ENCODE assay signal across 8 cellular contexts in the genomic region with DNA sequence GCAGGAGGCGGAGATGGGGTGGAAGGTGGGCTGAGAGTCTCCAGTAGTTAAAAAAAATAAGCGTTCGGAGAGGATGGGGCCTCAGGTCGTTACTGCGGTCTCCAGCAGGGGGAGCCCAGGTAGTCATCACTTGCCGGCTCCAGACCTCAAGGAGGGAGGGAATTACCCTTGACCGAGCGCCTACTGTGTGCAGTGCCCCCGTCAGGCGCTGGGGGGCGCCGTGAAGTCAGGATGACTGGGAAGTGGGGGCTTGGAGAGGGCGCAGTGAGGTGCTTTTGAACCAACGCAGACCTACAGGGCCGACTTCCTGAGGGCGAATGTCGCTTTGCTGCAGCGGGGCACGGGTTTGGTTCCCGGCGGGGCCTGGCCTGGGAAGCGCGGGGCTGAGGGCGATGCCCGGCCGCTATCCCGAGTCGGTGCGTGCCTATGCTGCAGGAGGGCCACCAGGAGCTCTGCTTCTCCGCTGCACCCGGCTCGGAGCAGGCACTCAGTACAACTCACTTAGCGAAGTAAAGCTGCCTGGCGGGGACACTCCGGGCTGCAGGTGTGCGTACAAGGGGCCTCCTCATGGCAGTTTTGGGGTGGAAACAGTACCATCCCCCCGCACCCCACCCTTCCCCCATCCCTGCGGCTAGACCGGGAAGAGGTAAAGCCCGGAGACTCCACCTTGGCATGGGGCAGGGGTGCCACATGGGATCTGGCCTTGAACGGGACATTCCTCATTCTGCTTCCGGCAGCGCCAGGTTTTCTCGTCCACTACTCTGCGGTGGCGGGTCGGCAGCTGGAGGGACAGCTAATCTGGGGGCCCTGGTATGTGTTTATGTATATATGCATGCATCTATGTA.
A peak's percentile ranks its signal among the peaks of the same experiment; 100 is the strongest.
DNase-seq lines count a peak whose midpoint lies in the region; ATAC-seq, FAIRE-seq and TF ChIP-seq lines count a peak whose summit lies in the region.

No MANE protein-coding gene starts in this region.

- H3K27ac ChIP-seq in SK-N-SH (ENCODE audit: low read depth in 2 of 2, low read length in 1 of 2) (no peak overlapping the region), small intestine (ENCODE audit: low read depth in 1 of 2, low read length in 1 of 2) (no peak overlapping the region)

- peak; percentile 57 for TF ChIP-seq RAD21 in SK-N-SH (IDR thresholded peaks at IDR 0.05; ENCODE audit: low read length)

- no peak overlapping the region for H3K9ac ChIP-seq in SK-N-SH

- POLR2A ChIA-PET in SK-N-SH (lab: Yijun Ruan, JAX), result no interaction called here

- ATAC-seq in GM21825 (IDR thresholded peaks at IDR 0.05; ENCODE audit: unreplicated experiment) (peak; percentile 85), left ventricle myocardium superior (peak; percentile 49)

- H3K27me3 ChIP-seq in SK-N-SH (ENCODE audit: insufficient read depth) (no peaks in the 10 kb centered on the region), small intestine (ENCODE audit: control insufficient read depth in 2 of 2, insufficient read depth in 2 of 2, low read length in 2 of 2) (peaks cover 0 to 73% of the 10 kb centered on the region in 2 donors)

- no peak for TF ChIP-seq EP300 in SK-N-SH (IDR thresholded peaks at IDR 0.05; ENCODE audit: borderline replicate concordance in 1 of 2, low read depth in 1 of 2, low read length in 1 of 2)

- CTCF ChIA-PET in SK-N-SH (lab: Yijun Ruan, JAX), result interaction anchor here (0.6 to 18.5 kb wide), 33 partner anchors 9 to 108 kb away, joined by 3 to 618 read pairs (median 4); no protein-coding TSS in a partner anchor

- H2AFZ ChIP-seq in SK-N-SH (ENCODE audit: low read depth), result no peak overlapping the region

- intact Hi-C loops in left ventricle myocardium superior (cut with micrococcal nuclease), result no loop called here

- peaks cover 32% of the 10 kb centered on the region; the same call in 1 of the 2 replicates for H4K20me1 ChIP-seq in SK-N-SH (ENCODE audit: insufficient read depth)

- H3K9me3 ChIP-seq in SK-N-SH (no peaks in the 10 kb centered on the region), small intestine (ENCODE audit: control insufficient read depth, low read depth) (no peaks in the 10 kb centered on the region)

- H3F3A ChIP-seq in SK-N-SH (replicated peaks; ENCODE audit: insufficient read depth), result peaks cover 3% of the 10 kb centered on the region

- no peaks in the 10 kb centered on the region for H3K36me3 ChIP-seq in SK-N-SH (replicated peaks in 1 of 2; ENCODE audit: control insufficient read depth in 1 of 2, insufficient read depth in 2 of 2, low read length in 1 of 2)
- H3K36me3 ChIP-seq in small intestine (ENCODE audit: control insufficient read depth in 2 of 2, insufficient read depth in 2 of 2, low read length in 2 of 2), result no peaks in the 10 kb centered on the region

- no peak for FAIRE-seq in small intestine (lab: Jason Lieb, UNC)

- peak; percentile 83 for DNase-seq in GM03348 (ENCODE audit: low spot score)
- DNase-seq in Kasumi-1 (lab: John Stamatoyannopoulos, UW), result peak; percentile 82 to 86
- DNase-seq in SK-N-SH, result peak; percentile 96
- peak; percentile 74 for DNase-seq in activated naive CD4-positive, alpha-beta T cell treated with Interleukin-2 at 50 U/mL for 16 hours
- DNase-seq in left ventricle myocardium superior, result peak; percentile 57
- DNase-seq in small intestine, result peak; percentile 61
- DNase-seq in NCI-H187 treated with DMSO at 0.1 percent for 48 hours (lab: John Stamatoyannopoulos, UW), result no peak

- TF ChIP-seq CTCF in SK-N-SH (IDR thresholded peaks at IDR 0.05), result peak; percentile 90

- no peak overlapping the region for H3K4me2 ChIP-seq in SK-N-SH

- H3K9me2 ChIP-seq in SK-N-SH, result no peaks in the 10 kb centered on the region

- H3K79me2 ChIP-seq in SK-N-SH (ENCODE audit: insufficient read depth), result no peaks in the 10 kb centered on the region

- no peaks in the 10 kb centered on the region; a peak in 1 of 4 replicates for H3K4me1 ChIP-seq in SK-N-SH (ENCODE audit: control insufficient read depth in 1 of 2, insufficient read depth in 2 of 2, low read depth in 1 of 2, low read length in 1 of 2)
- H3K4me1 ChIP-seq in small intestine (ENCODE audit: control insufficient read depth in 2 of 2, insufficient read depth in 1 of 2, low read depth in 1 of 2, low read length in 1 of 2), result no peaks in the 10 kb centered on the region

- 48% methylated on average over 25 of the region's 47 CpGs for WGBS in SK-N-SH (ENCODE audit: low lambda C conversion rate)
- 6 to 11% (median 9%) methylated on average over 46 to 47 of the region's 47 CpGs for WGBS in small intestine, 3 donors

- H3K4me3 ChIP-seq in SK-N-SH (ENCODE audit: low read depth in 2 of 2, low read length in 1 of 2), result peak overlapping the region in 1 of 2 experiments; percentile 60; a peak in 1 of 4 replicates
- no peak overlapping the region for H3K4me3 ChIP-seq in small intestine (ENCODE audit: low read depth in 1 of 2, low read length in 2 of 2)

TF ChIP-seq in SK-N-SH, 30 proteins besides CTCF, POLR2A, EP300 and RAD21:
- TF ChIP-seq EZH2phosphoT487 (IDR thresholded peaks at IDR 0.05; ENCODE audit: borderline replicate concordance, low read depth) (no peak), RCOR1 (IDR thresholded peaks at IDR 0.05; ENCODE audit: low read length) (0 out of 2 replicates have a peak, but pooled peaks have one; percentile 16), SMC3 (IDR thresholded peaks at IDR 0.05; ENCODE audit: low read depth, low read length) (peak; percentile 63)
- TF ChIP-seq, protein P1, sequence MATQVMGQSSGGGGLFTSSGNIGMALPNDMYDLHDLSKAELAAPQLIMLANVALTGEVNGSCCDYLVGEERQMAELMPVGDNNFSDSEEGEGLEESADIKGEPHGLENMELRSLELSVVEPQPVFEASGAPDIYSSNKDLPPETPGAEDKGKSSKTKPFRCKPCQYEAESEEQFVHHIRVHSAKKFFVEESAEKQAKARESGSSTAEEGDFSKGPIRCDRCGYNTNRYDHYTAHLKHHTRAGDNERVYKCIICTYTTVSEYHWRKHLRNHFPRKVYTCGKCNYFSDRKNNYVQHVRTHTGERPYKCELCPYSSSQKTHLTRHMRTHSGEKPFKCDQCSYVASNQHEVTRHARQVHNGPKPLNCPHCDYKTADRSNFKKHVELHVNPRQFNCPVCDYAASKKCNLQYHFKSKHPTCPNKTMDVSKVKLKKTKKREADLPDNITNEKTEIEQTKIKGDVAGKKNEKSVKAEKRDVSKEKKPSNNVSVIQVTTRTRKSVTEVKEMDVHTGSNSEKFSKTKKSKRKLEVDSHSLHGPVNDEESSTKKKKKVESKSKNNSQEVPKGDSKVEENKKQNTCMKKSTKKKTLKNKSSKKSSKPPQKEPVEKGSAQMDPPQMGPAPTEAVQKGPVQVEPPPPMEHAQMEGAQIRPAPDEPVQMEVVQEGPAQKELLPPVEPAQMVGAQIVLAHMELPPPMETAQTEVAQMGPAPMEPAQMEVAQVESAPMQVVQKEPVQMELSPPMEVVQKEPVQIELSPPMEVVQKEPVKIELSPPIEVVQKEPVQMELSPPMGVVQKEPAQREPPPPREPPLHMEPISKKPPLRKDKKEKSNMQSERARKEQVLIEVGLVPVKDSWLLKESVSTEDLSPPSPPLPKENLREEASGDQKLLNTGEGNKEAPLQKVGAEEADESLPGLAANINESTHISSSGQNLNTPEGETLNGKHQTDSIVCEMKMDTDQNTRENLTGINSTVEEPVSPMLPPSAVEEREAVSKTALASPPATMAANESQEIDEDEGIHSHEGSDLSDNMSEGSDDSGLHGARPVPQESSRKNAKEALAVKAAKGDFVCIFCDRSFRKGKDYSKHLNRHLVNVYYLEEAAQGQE (IDR thresholded peaks at IDR 0.05; ENCODE audit: low read depth, low read length), result peak; percentile 57; the same call in 1 of the 2 replicates
